In genomic region chr1:51514733-51515132, GRCh38 we compare ENCODE assay signal across 11 cellular contexts. TPM values are rescaled to one million over a fixed set of nuclear protein-coding genes. Genes with fewer than 3 reads are reported as not detected.
DNase-seq lines count a peak whose midpoint lies in the region; ATAC-seq and TF ChIP-seq lines count a peak whose summit lies in the region.
"Had no signal": no experiment of that assay in that cellular context is flagged by ENCODE, and none has a peak within 500 bp of the region (broad histone marks: within the 10 kb centered on the region; RNA-seq: fewer than 3 reads in every experiment).

No MANE protein-coding gene starts in this region.

- H3K27ac ChIP-seq in BLaER1 (no peak overlapping the region), HEK293 (ENCODE audit: extremely low read depth, low read depth, low read length) (no peak overlapping the region)

- H3K36me3 Mint-ChIP-seq in brain (no peaks in the 10 kb centered on the region), natural killer cell (no peaks in the 10 kb centered on the region)

- H3K27ac Mint-ChIP-seq in brain (peak overlapping the region in 2 of 5 experiments; percentile 35 to 58), natural killer cell (peak overlapping the region; percentile 92 to 93)
- H3K27ac Mint-ChIP-seq: activated naive CD8-positive, alpha-beta T cell treated with anti-CD3 and anti-CD28 coated beads, Interleukin-2, amount 10 ng/mL, durations not matched to agents 7 days and 5 days; T-helper 1 cell treated with Interleukin-12 subunit alpha and Interleukin-12 subunit beta and Interleukin-4 antibody, amounts not matched to agents 30 μg/mL and 1 μg/mL, for 36 hours had no signal

- H3K27me3 Mint-ChIP-seq in brain: peaks cover 16% of the 10 kb centered on the region
- H3K27me3 Mint-ChIP-seq in natural killer cell (ENCODE audit: low read depth in 2 of 2): no peaks in the 10 kb centered on the region
- H3K27me3 Mint-ChIP-seq: activated naive CD8-positive, alpha-beta T cell treated with anti-CD3 and anti-CD28 coated beads, Interleukin-2, amount 10 ng/mL, durations not matched to agents 7 days and 5 days had no signal

- H3K9me3 ChIP-seq in BLaER1 (no peaks in the 10 kb centered on the region), HEK293 (ENCODE audit: control insufficient read depth, insufficient read depth, low read depth, low read length) (no peaks in the 10 kb centered on the region)

- POLR2A ChIA-PET in HEK293 (lab: Yijun Ruan, JAX): no interaction called here

- no peak overlapping the region for H3K9ac ChIP-seq in BLaER1

- H3K4me3 Mint-ChIP-seq in brain (peak overlapping the region in 4 of 5 experiments; percentile 18 to 69 (median 40)), natural killer cell (peak overlapping the region; percentile 87)
- H3K4me3 Mint-ChIP-seq: activated naive CD8-positive, alpha-beta T cell treated with anti-CD3 and anti-CD28 coated beads, Interleukin-2, amount 10 ng/mL, durations not matched to agents 7 days and 5 days; T-helper 1 cell treated with Interleukin-12 subunit alpha and Interleukin-12 subunit beta and Interleukin-4 antibody, amounts not matched to agents 30 μg/mL and 1 μg/mL, for 36 hours had no signal

- DNase-seq in natural killer cell (no peak), HPDE6-E6E7 (ENCODE audit: extremely low spot score) (no peak), omental fat pad (ENCODE audit: low spot score) (no peak), dedifferentiated amniotic fluid mesenchymal stem cell (ENCODE audit: extremely low spot score) (no peak)
- DNase-seq: activated naive CD8-positive, alpha-beta T cell treated with anti-CD3 and anti-CD28 coated beads, Interleukin-2, amount 10 ng/mL, durations not matched to agents 7 days and 5 days; NCI-H2081 had no signal

- peaks cover 0 to under 1% (median 0%) of the 10 kb centered on the region in 5 experiments for H3K9me3 Mint-ChIP-seq in brain
- H3K9me3 Mint-ChIP-seq in natural killer cell: no peaks in the 10 kb centered on the region
- H3K9me3 Mint-ChIP-seq: activated naive CD8-positive, alpha-beta T cell treated with anti-CD3 and anti-CD28 coated beads, Interleukin-2, amount 10 ng/mL, durations not matched to agents 7 days and 5 days; T-helper 1 cell treated with Interleukin-12 subunit alpha and Interleukin-12 subunit beta and Interleukin-4 antibody, amounts not matched to agents 30 μg/mL and 1 μg/mL, for 36 hours had no signal

- CTCF ChIA-PET in HEK293 (lab: Yijun Ruan, JAX): no interaction called here

- peaks cover 87% of the 10 kb centered on the region for H4K20me1 ChIP-seq in BLaER1

- H3K4me1 Mint-ChIP-seq in brain (peaks cover 62% of the 10 kb centered on the region), natural killer cell (peaks cover 73 to 79% of the 10 kb centered on the region in 2 donors)

- intact Hi-C loops in natural killer cell (cut with micrococcal nuclease): loop anchor here (5.0 to 10.0 kb wide), 2 partner anchors 72 to 550 kb away; partner anchors contain the start of gene FAF1

- no peak overlapping the region for H3K4me3 ChIP-seq in BLaER1
- no peak overlapping the region for H3K4me3 ChIP-seq in HEK293 (ENCODE audit: low read depth, low read length)

- no peaks in the 10 kb centered on the region for H3K36me3 ChIP-seq in BLaER1
- no peaks in the 10 kb centered on the region for H3K36me3 ChIP-seq in HEK293 (ENCODE audit: control insufficient read depth in 2 of 2, insufficient read depth in 1 of 2, low read length in 2 of 2)

- TF ChIP-seq CTCF in HEK293 (tag by site-specific recombination; IDR thresholded peaks at IDR 0.05): no peak
- TF ChIP-seq CTCF in brain (conservative IDR thresholded peaks at IDR 0.05): no peak
- TF ChIP-seq CTCF in natural killer cell (IDR thresholded peaks at IDR 0.05): no peak
- no peak for TF ChIP-seq CTCF in omental fat pad (IDR thresholded peaks at IDR 0.05)

- ATAC-seq in natural killer cell (no peak), HG03108 (IDR thresholded peaks at IDR 0.05; ENCODE audit: unreplicated experiment) (no peak), omental fat pad (ENCODE audit: low FRiP score) (no peak)

- peaks cover 50% of the 10 kb centered on the region for H3K4me1 ChIP-seq in BLaER1
- H3K4me1 ChIP-seq in HEK293 (ENCODE audit: control insufficient read depth, insufficient read depth, low read length): peaks cover 17% of the 10 kb centered on the region

- peak overlapping the region; percentile 98 for H3K4me2 ChIP-seq in BLaER1

- H3K27me3 ChIP-seq in BLaER1: no peaks in the 10 kb centered on the region

TF ChIP-seq in HEK293, 187 proteins besides CTCF, POLR2A, EP300 and RAD21:
- TF ChIP-seq IKZF3 (tag by site-specific recombination; IDR thresholded peaks at IDR 0.05) (0 out of 2 replicates have a peak, but pooled peaks have one; percentile 18), SP7 (tag by site-specific recombination; IDR thresholded peaks at IDR 0.05) (peak; percentile 92), PRDM6 (tag by site-specific recombination; IDR thresholded peaks at IDR 0.05) (peak; percentile 79; the same call in 1 of the 2 replicates), ZNF202 (tag by site-specific recombination; IDR thresholded peaks at IDR 0.05; ENCODE audit: borderline replicate concordance) (no peak)

RNA-seq across cellular contexts. Expression of gene EPS15, which starts 4.3 kb away (rescaled TPM):
- polyA plus RNA-seq in brain (ENCODE audit: insufficient read depth, low read depth, low replicate concordance): 18.2 TPM
- 100 to 1,000 TPM in 1 of 3 donors, 10 to 100 TPM in 2; 92.7 to 127 (median 93.5) TPM for total RNA-seq in natural killer cell
- total RNA-seq in omental fat pad: 100 to 1,000 TPM in 1 of 4 donors, 10 to 100 TPM in 3; 83.1 to 186 (median 92.9) TPM
